ENCODE assay signal across 8 cellular contexts in the genomic region with DNA sequence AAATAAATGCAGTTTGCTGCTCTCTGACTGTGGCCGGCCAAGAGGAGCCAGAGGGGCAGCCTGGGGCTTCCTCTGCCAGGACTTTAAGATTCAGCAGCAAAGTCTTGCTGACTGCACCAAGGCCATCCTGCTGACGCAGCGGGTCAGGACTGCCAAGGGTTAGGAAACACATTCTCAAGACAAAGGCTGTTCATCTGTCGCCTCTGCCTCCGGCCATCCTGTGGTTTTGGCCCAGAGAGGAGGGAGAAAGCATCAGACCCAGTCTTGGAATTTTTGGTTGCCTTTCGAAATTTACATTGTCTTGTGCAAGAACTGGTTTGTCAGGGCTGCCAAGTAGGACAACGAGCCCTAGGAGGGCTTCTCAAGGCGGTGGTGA.
DNase-seq lines count a peak whose midpoint lies in the region.

No MANE protein-coding gene starts in this region.

- H3K27me3 Mint-ChIP-seq in activated T-cell treated with anti-CD3 and anti-CD28 coated beads, Interleukin-2, amount 50 U/mL, for 24 hours = no peaks in the 10 kb centered on the region

- H3K4me3 Mint-ChIP-seq in activated T-cell treated with anti-CD3 and anti-CD28 coated beads, Interleukin-2, amount 50 U/mL, for 24 hours = no peak overlapping the region

- H3K4me1 Mint-ChIP-seq in activated T-cell treated with anti-CD3 and anti-CD28 coated beads, Interleukin-2, amount 50 U/mL, for 24 hours (ENCODE audit: low read depth) = peaks cover 14% of the 10 kb centered on the region

- peaks cover 33% of the 10 kb centered on the region for H3K36me3 Mint-ChIP-seq in activated T-cell treated with anti-CD3 and anti-CD28 coated beads, Interleukin-2, amount 50 U/mL, for 24 hours (ENCODE audit: low read depth)

- no peak overlapping the region for H3K27ac Mint-ChIP-seq in activated T-cell treated with anti-CD3 and anti-CD28 coated beads, Interleukin-2, amount 50 U/mL, for 24 hours

- no peaks in the 10 kb centered on the region for H3K9me3 Mint-ChIP-seq in activated T-cell treated with anti-CD3 and anti-CD28 coated beads, Interleukin-2, amount 50 U/mL, for 24 hours

- DNase-seq in SIG-M5 treated with dmso at 0.1 percent for 504 hours (lab: John Stamatoyannopoulos, UW; ENCODE audit: unreplicated experiment) = peak; percentile 75
- no peak for DNase-seq in SIG-M5 (lab: John Stamatoyannopoulos, UW)
- peak; percentile 90 for DNase-seq in epidermal melanocyte (ENCODE audit: insufficient read length, low spot score)
- DNase-seq in midbrain (lab: John Stamatoyannopoulos, UW) = peak; percentile 61
- DNase-seq in D341Med (ENCODE audit: low spot score) = no peak
- no peak for DNase-seq in cerebellar nuclear complex (lab: John Stamatoyannopoulos, UW)
- DNase-seq in activated T-cell treated with anti-CD3 and anti-CD28 coated beads, Interleukin-2, amount 50 U/mL, for 1 hour = no peak
- DNase-seq in activated T-cell treated with anti-CD3 and anti-CD28 coated beads, Interleukin-2, amount 50 U/mL, for 24 hours = no peak

Comparison
In these comparisons a context has a peak if more than half of its experiments do, and no peak if none do; other contexts are left out.
1. DNase-seq: peak in SIG-M5 treated with dmso at 0.1 percent for 504 hours (single experiment), epidermal melanocyte (single experiment) and midbrain (single experiment); none in SIG-M5 (single experiment), D341Med (single experiment), cerebellar nuclear complex (0 of 2), activated T-cell treated with anti-CD3 and anti-CD28 coated beads, Interleukin-2, amount 50 U/mL, for 1 hour (single experiment) and activated T-cell treated with anti-CD3 and anti-CD28 coated beads, Interleukin-2, amount 50 U/mL, for 24 hours (single experiment).